23 cellular contexts compared by ENCODE assay signal in the genomic region with DNA sequence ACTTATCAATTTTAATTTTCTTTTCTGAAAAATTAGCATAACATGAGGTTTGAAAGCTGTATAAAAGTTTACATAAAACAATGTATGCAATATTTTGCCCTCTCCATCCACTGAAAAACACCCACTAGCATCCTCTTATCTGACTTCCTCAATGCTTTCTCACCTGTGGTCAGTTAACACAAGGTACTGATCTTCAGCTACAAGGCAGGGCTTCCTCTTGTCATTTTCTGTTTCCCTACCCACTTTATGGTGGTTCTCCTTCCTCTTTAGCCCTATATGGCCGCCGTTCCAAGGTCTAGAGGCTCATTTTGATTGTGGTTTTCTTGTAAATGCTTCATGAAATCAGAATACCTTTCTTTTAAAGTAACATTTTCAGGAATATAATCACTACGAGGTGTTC.
A peak's percentile ranks its signal among the peaks of the same experiment; 100 is the strongest.
DNase-seq lines count a peak whose midpoint lies in the region; ATAC-seq lines count a peak whose summit lies in the region.
"Had no signal": no experiment of that assay in that cellular context is flagged by ENCODE, and none has a peak within 500 bp of the region (broad histone marks: within the 10 kb centered on the region; RNA-seq: fewer than 3 reads in every experiment).

No MANE protein-coding gene starts in this region.

- H3K27ac Mint-ChIP-seq in immature natural killer cell = no peak overlapping the region
- H3K27ac Mint-ChIP-seq: activated CD4-positive, alpha-beta T cell treated with anti-CD3 and anti-CD28 coated beads, Interleukin-2, amount 10 ng/mL, durations not matched to agents 7 days and 5 days; activated naive CD8-positive, alpha-beta T cell; CD8-positive, alpha-beta memory T cell; natural killer cell treated with Interleukin-12 subunit alpha and Interleukin-12 subunit beta and Interleukin-15 and Interleukin-18, amount 100 ng/mL, for 72 hours had no signal

- H3K4me3 Mint-ChIP-seq in immature natural killer cell = no peak overlapping the region
- H3K4me3 Mint-ChIP-seq: activated CD4-positive, alpha-beta T cell treated with anti-CD3 and anti-CD28 coated beads, Interleukin-2, amount 10 ng/mL, durations not matched to agents 7 days and 5 days; activated naive CD8-positive, alpha-beta T cell; CD8-positive, alpha-beta memory T cell; natural killer cell treated with Interleukin-12 subunit alpha and Interleukin-12 subunit beta and Interleukin-15 and Interleukin-18, amount 100 ng/mL, for 72 hours had no signal

- DNase-seq in Kasumi-1 (lab: John Stamatoyannopoulos, UW) (peak; percentile 23 to 53), immature natural killer cell (peak in 2 of 3 donors; percentile 2 to 15), NCI-H2081 (lab: John Stamatoyannopoulos, UW) (no peak), Right ventricle myocardium superior (no peak), dermis blood vessel endothelial cell (no peak)
- no peak for DNase-seq in activated CD4-positive, CD25-positive, alpha-beta regulatory T cell treated with anti-CD3 and anti-CD28 coated beads, Interleukin-2, amount 50 U/mL, for 72 hours
- DNase-seq: activated CD4-positive, alpha-beta T cell treated with anti-CD3 and anti-CD28 coated beads, Interleukin-2, amount 10 ng/mL, durations not matched to agents 7 days and 5 days; anterior cingulate cortex; CD8-positive, alpha-beta memory T cell; effector CD8-positive, alpha-beta T cell; midbrain; NCI-H146; NCI-H510A; PC-9; stimulated activated CD8-positive, alpha-beta memory T cell treated with anti-CD3 and anti-CD28 coated beads, Interleukin-4, amount 100 ng/mL, for 48 hours; T1000; transverse colon had no signal

- intact Hi-C loops in Right ventricle myocardium superior (cut with DNase I) = no loop called here

- peaks cover 0 to 2% (median 0%) of the 10 kb centered on the region in 6 donors for H3K9me3 Mint-ChIP-seq in immature natural killer cell
- H3K9me3 Mint-ChIP-seq: activated CD4-positive, alpha-beta T cell treated with anti-CD3 and anti-CD28 coated beads, Interleukin-2, amount 10 ng/mL, durations not matched to agents 7 days and 5 days; CD8-positive, alpha-beta memory T cell had no signal

- H3K27me3 Mint-ChIP-seq in immature natural killer cell (ENCODE audit: low read depth in 3 of 3) = no peaks in the 10 kb centered on the region
- H3K27me3 Mint-ChIP-seq: activated CD4-positive, alpha-beta T cell treated with anti-CD3 and anti-CD28 coated beads, Interleukin-2, amount 10 ng/mL, durations not matched to agents 7 days and 5 days; CD8-positive, alpha-beta memory T cell had no signal

- no peaks in the 10 kb centered on the region for H3K36me3 Mint-ChIP-seq in immature natural killer cell
- H3K36me3 Mint-ChIP-seq: activated naive CD8-positive, alpha-beta T cell; CD8-positive, alpha-beta memory T cell; natural killer cell treated with Interleukin-12 subunit alpha and Interleukin-12 subunit beta and Interleukin-15 and Interleukin-18, amount 100 ng/mL, for 72 hours had no signal

- ATAC-seq in GM18498 (IDR thresholded peaks at IDR 0.05; ENCODE audit: unreplicated experiment) = peak; percentile 45
- ATAC-seq in GM21786 (IDR thresholded peaks at IDR 0.05; ENCODE audit: unreplicated experiment) = peak; percentile 64
- ATAC-seq in Right ventricle myocardium superior (ENCODE audit: poor library complexity) = no peak
- ATAC-seq: A549; natural killer cell treated with Interleukin-12 subunit alpha and Interleukin-12 subunit beta and Interleukin-15 and Interleukin-18, amount 100 ng/mL, for 72 hours; Right ventricle myocardium inferior had no signal

- peaks cover 0 to 10% of the 10 kb centered on the region in 2 donors for H3K4me1 Mint-ChIP-seq in immature natural killer cell
- H3K4me1 Mint-ChIP-seq: CD8-positive, alpha-beta memory T cell had no signal

Comparison
In these comparisons a context has a peak if more than half of its experiments do, and no peak if none do; other contexts are left out.
1. DNase-seq: peak in Kasumi-1 (2 of 2) and immature natural killer cell (2 of 3); none in NCI-H2081 (0 of 2), Right ventricle myocardium superior (single experiment), activated CD4-positive, CD25-positive, alpha-beta regulatory T cell treated with anti-CD3 and anti-CD28 coated beads, Interleukin-2, amount 50 U/mL, for 72 hours (single experiment) and dermis blood vessel endothelial cell (single experiment).